In genomic region chr2:206993964-206994363, GRCh38 we compare ENCODE assay signal across 2 cellular contexts.
TF ChIP-seq lines count a peak whose summit lies in the region.

No MANE protein-coding gene starts in this region.

TF ChIP-seq in IMR-90, 13 proteins besides CTCF, POLR2A, EP300 and RAD21:
- TF ChIP-seq BHLHE40 (IDR thresholded peaks at IDR 0.05; ENCODE audit: low read depth, low read length) (no peak), CEBPB (IDR thresholded peaks at IDR 0.05; ENCODE audit: low read depth, low read length) (peak; percentile 53; the same call in 1 of the 2 replicates), FOS (IDR thresholded peaks at IDR 0.05; ENCODE audit: low read depth, low read length) (no peak)

TF ChIP-seq in WTC11, 78 proteins besides CTCF, POLR2A, EP300 and RAD21:
- TF ChIP-seq FOXK1 (CRISPR knock-in tag; IDR thresholded peaks at IDR 0.05) (no peak), ATF2 (CRISPR knock-in tag; IDR thresholded peaks at IDR 0.05; ENCODE audit: borderline replicate concordance, low read depth) (no peak), SMAD3 (CRISPR knock-in tag; IDR thresholded peaks at IDR 0.05; ENCODE audit: borderline replicate concordance) (no peak), NFE2L1 (CRISPR knock-in tag; IDR thresholded peaks at IDR 0.05) (no peak), ELF4 (CRISPR knock-in tag; IDR thresholded peaks at IDR 0.05; ENCODE audit: low read depth) (no peak), IRF2 (CRISPR knock-in tag; IDR thresholded peaks at IDR 0.05; ENCODE audit: borderline replicate concordance, low read depth) (no peak), E2F1 (CRISPR knock-in tag; IDR thresholded peaks at IDR 0.05) (no peak), HMGXB4 (CRISPR knock-in tag; IDR thresholded peaks at IDR 0.05) (no peak), ZNF121 (CRISPR knock-in tag; IDR thresholded peaks at IDR 0.05) (no peak), FOXJ3 (CRISPR knock-in tag; IDR thresholded peaks at IDR 0.05; ENCODE audit: borderline replicate concordance) (no peak), OVOL2 (CRISPR knock-in tag; IDR thresholded peaks at IDR 0.05; ENCODE audit: borderline replicate concordance) (no peak), CBFB (CRISPR knock-in tag; IDR thresholded peaks at IDR 0.05; ENCODE audit: low read depth) (no peak), JUN (CRISPR knock-in tag; IDR thresholded peaks at IDR 0.05) (no peak), ZNF512 (CRISPR knock-in tag; IDR thresholded peaks at IDR 0.05; ENCODE audit: borderline replicate concordance) (no peak), TEAD4 (CRISPR knock-in tag; IDR thresholded peaks at IDR 0.05) (no peak), GTF2I (CRISPR knock-in tag; conservative IDR thresholded peaks at IDR 0.05) (no peak), ZNF232 (CRISPR knock-in tag; IDR thresholded peaks at IDR 0.05) (no peak)
- TF ChIP-seq, protein P1, sequence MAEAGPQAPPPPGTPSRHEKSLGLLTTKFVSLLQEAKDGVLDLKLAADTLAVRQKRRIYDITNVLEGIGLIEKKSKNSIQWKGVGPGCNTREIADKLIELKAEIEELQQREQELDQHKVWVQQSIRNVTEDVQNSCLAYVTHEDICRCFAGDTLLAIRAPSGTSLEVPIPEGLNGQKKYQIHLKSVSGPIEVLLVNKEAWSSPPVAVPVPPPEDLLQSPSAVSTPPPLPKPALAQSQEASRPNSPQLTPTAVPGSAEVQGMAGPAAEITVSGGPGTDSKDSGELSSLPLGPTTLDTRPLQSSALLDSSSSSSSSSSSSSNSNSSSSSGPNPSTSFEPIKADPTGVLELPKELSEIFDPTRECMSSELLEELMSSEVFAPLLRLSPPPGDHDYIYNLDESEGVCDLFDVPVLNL (CRISPR knock-in tag; IDR thresholded peaks at IDR 0.05; ENCODE audit: borderline replicate concordance, low read depth) = no peak
- TF ChIP-seq, protein P2, sequence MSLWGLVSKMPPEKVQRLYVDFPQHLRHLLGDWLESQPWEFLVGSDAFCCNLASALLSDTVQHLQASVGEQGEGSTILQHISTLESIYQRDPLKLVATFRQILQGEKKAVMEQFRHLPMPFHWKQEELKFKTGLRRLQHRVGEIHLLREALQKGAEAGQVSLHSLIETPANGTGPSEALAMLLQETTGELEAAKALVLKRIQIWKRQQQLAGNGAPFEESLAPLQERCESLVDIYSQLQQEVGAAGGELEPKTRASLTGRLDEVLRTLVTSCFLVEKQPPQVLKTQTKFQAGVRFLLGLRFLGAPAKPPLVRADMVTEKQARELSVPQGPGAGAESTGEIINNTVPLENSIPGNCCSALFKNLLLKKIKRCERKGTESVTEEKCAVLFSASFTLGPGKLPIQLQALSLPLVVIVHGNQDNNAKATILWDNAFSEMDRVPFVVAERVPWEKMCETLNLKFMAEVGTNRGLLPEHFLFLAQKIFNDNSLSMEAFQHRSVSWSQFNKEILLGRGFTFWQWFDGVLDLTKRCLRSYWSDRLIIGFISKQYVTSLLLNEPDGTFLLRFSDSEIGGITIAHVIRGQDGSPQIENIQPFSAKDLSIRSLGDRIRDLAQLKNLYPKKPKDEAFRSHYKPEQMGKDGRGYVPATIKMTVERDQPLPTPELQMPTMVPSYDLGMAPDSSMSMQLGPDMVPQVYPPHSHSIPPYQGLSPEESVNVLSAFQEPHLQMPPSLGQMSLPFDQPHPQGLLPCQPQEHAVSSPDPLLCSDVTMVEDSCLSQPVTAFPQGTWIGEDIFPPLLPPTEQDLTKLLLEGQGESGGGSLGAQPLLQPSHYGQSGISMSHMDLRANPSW (CRISPR knock-in tag; conservative IDR thresholded peaks at IDR 0.05; ENCODE audit: low read depth) = no peak
- TF ChIP-seq, protein P3, sequence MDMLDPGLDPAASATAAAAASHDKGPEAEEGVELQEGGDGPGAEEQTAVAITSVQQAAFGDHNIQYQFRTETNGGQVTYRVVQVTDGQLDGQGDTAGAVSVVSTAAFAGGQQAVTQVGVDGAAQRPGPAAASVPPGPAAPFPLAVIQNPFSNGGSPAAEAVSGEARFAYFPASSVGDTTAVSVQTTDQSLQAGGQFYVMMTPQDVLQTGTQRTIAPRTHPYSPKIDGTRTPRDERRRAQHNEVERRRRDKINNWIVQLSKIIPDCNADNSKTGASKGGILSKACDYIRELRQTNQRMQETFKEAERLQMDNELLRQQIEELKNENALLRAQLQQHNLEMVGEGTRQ (CRISPR knock-in tag; IDR thresholded peaks at IDR 0.05) = no peak
TF ChIP-seq in WTC11: peak in this region for 0.
